4 cellular contexts compared by ENCODE assay signal in genomic region chr19:43115064-43115463, GRCh38. TPM values are rescaled to one million over a fixed set of nuclear protein-coding genes. Genes with fewer than 3 reads are reported as not detected.
"Had no signal": no experiment of that assay in that cellular context is flagged by ENCODE, and none has a peak within 500 bp of the region (broad histone marks: within the 10 kb centered on the region; RNA-seq: fewer than 3 reads in every experiment).

No MANE protein-coding gene starts in this region.

RNA-seq across cellular contexts. Expression of gene PSG2, which starts 32.6 kb away (rescaled TPM):
- total RNA-seq: HT-29, HT1080, K562 had no signal
- polyA plus RNA-seq: IgD-negative memory B cell, K562 had no signal
